9 cellular contexts compared by ENCODE assay signal in genomic region chr15:70852501-70853269, GRCh38. TPM values are rescaled to one million over a fixed set of nuclear protein-coding genes. Genes with fewer than 3 reads are reported as not detected.
DNase-seq lines count a peak whose midpoint lies in the region; ATAC-seq and TF ChIP-seq lines count a peak whose summit lies in the region.
"Had no signal": no experiment of that assay in that cellular context is flagged by ENCODE, and none has a peak within 500 bp of the region (broad histone marks: within the 10 kb centered on the region; RNA-seq: fewer than 3 reads in every experiment).

No MANE protein-coding gene starts in this region.

- H3K27ac ChIP-seq in SK-N-MC: no peak overlapping the region
- H3K27ac ChIP-seq in psoas muscle: peak overlapping the region; percentile 17

- no peaks in the 10 kb centered on the region for H3K4me1 ChIP-seq in psoas muscle

- ATAC-seq in psoas muscle: no peak
- ATAC-seq in GM18873 (IDR thresholded peaks at IDR 0.05; ENCODE audit: low FRiP score, unreplicated experiment): no peak

- DNase-seq in EL: peak; percentile 84
- DNase-seq in SK-N-MC (ENCODE audit: low read depth, low spot score): no peak
- DNase-seq in fibroblast of villous mesenchyme (ENCODE audit: low read depth): peak; percentile 49
- DNase-seq in psoas muscle: no peak
- DNase-seq in activated CD8-positive, alpha-beta memory T cell treated with anti-CD3 and anti-CD28 coated beads for 24 hours: no peak
- DNase-seq in pons (ENCODE audit: low spot score): no peak
- no peak for DNase-seq in NCI-H446 treated with DMSO at 0.1 percent for 48 hours (lab: John Stamatoyannopoulos, UW)
- DNase-seq: activated CD4-positive, alpha-beta T cell treated with anti-CD3 and anti-CD28 coated beads, Interleukin-2, amount 10 ng/mL, durations not matched to agents 24 days and 14 days had no signal

- H3K4me3 ChIP-seq in SK-N-MC: peak overlapping the region; percentile 86
- peak overlapping the region; percentile 90 for H3K4me3 ChIP-seq in fibroblast of villous mesenchyme (ENCODE audit: low read depth, low read length)
- peak overlapping the region; percentile 81 for H3K4me3 ChIP-seq in psoas muscle

- TF ChIP-seq CTCF in fibroblast of villous mesenchyme (IDR thresholded peaks at IDR 0.05; ENCODE audit: insufficient read depth, low read depth, low read length): no peak
- TF ChIP-seq CTCF in psoas muscle (IDR thresholded peaks at IDR 0.05): no peak

- H3K36me3 ChIP-seq in SK-N-MC (ENCODE audit: insufficient read depth, low read length): peaks cover 20% of the 10 kb centered on the region; the same call in 1 of the 2 replicates
- no peaks in the 10 kb centered on the region for H3K36me3 ChIP-seq in psoas muscle (ENCODE audit: insufficient read depth in 1 of 2, low read depth in 1 of 2)

- no peaks in the 10 kb centered on the region for H3K9me3 ChIP-seq in SK-N-MC (ENCODE audit: low read depth, low read length)
- H3K9me3 ChIP-seq in psoas muscle: no peaks in the 10 kb centered on the region

- intact Hi-C loops in psoas muscle (cut with DNase I): no loop called here

- 58 to 64% (median 63%) methylated on average over 10 of the region's 10 CpGs for WGBS in psoas muscle, 3 donors

- peak overlapping the region; percentile 16 for H3K9ac ChIP-seq in SK-N-MC (ENCODE audit: insufficient read length)

- H3K27me3 ChIP-seq in psoas muscle (ENCODE audit: insufficient read depth in 3 of 3, low read length in 2 of 3): peaks cover 0 to 4% (median 0%) of the 10 kb centered on the region in 3 donors

RNA-seq across cellular contexts. Expression of gene LARP6, which starts 1.3 kb away (rescaled TPM):
- 36.7 and 46.7 TPM in 2 replicates for total RNA-seq in fibroblast of villous mesenchyme
- total RNA-seq in psoas muscle: 10 to 100 TPM in 2 of 4 donors, 1 to 10 TPM in 2; 6.4 to 18.9 (median 9.5) TPM
- polyA plus RNA-seq in psoas muscle: 1 to 10 TPM; 2.9 to 5.2 (median 4.3) TPM
- total RNA-seq: activated CD4-positive, alpha-beta T cell treated with anti-CD3 and anti-CD28 coated beads, Interleukin-2, amount 10 ng/mL, durations not matched to agents 24 days and 14 days had no signal

RNA-seq across cellular contexts. Expression of gene THAP10, which starts 39.5 kb away (rescaled TPM):
- total RNA-seq in fibroblast of villous mesenchyme (1.9 and 2.6 TPM in 2 replicates), psoas muscle (1 to 10 TPM in 3 of 4 donors, under 1 TPM in 1; 0.76 to 1.7 (median 1.3) TPM)
- polyA plus RNA-seq in psoas muscle: 1 to 10 TPM in 2 of 3 donors, under 1 TPM in 1; 0.48 to 2.4 (median 1.2) TPM
- total RNA-seq: activated CD4-positive, alpha-beta T cell treated with anti-CD3 and anti-CD28 coated beads, Interleukin-2, amount 10 ng/mL, durations not matched to agents 24 days and 14 days had no signal

RNA-seq across cellular contexts. Expression of gene LRRC49, which starts 39.9 kb away (rescaled TPM):
- total RNA-seq in fibroblast of villous mesenchyme (10.3 and 14.2 TPM in 2 replicates), psoas muscle (1 to 10 TPM; 1.1 to 4.4 (median 2.0) TPM)
- 1 to 10 TPM in 2 of 3 donors, under 1 TPM in 1; 0.44 to 2.6 (median 1.1) TPM for polyA plus RNA-seq in psoas muscle
- total RNA-seq: activated CD4-positive, alpha-beta T cell treated with anti-CD3 and anti-CD28 coated beads, Interleukin-2, amount 10 ng/mL, durations not matched to agents 24 days and 14 days had no signal

Comparison
In these comparisons a context has a peak if more than half of its experiments do, and no peak if none do; other contexts are left out.
1. DNase-seq: peak in EL (single experiment) and fibroblast of villous mesenchyme (single experiment); none in SK-N-MC (single experiment), psoas muscle (0 of 2), activated CD8-positive, alpha-beta memory T cell treated with anti-CD3 and anti-CD28 coated beads for 24 hours (single experiment), pons (single experiment) and NCI-H446 treated with DMSO at 0.1 percent for 48 hours (single experiment).
2. Peak in every context shown above with its lines, with median percentiles within 50 percentile points of each other: H3K4me3 ChIP-seq.